30 cellular contexts compared by ENCODE assay signal in genomic region chr14:92737619-92738188, GRCh38. TPM values are rescaled to one million over a fixed set of nuclear protein-coding genes. Genes with fewer than 3 reads are reported as not detected.
DNase-seq lines count a peak whose midpoint lies in the region; ATAC-seq, FAIRE-seq and TF ChIP-seq lines count a peak whose summit lies in the region.
"Had no signal": no experiment of that assay in that cellular context is flagged by ENCODE, and none has a peak within 500 bp of the region (broad histone marks: within the 10 kb centered on the region; RNA-seq: fewer than 3 reads in every experiment).

No MANE protein-coding gene starts in this region.

- in situ Hi-C loops in HepG2 (cut with HindIII; ENCODE audit: extremely low pct_ligation_motif_present, low pct_unique_long_range_greater_than_20kb): no loop called here

- DNase-seq in HepG2 (ENCODE audit: low spot score) (no peak), right lobe of liver (no peak), T-helper 17 cell (no peak), mucosa of descending colon (no peak), dedifferentiated amniotic fluid mesenchymal stem cell (ENCODE audit: extremely low spot score) (no peak), NCI-H187 (lab: John Stamatoyannopoulos, UW) (no peak)
- DNase-seq in activated T-cell treated with anti-CD3 and anti-CD28 coated beads, Interleukin-2, amount 50 U/mL, for 4 hours: no peak
- DNase-seq: activated effector memory CD4-positive, alpha-beta T cell treated with anti-CD3 and anti-CD28 coated beads, Interleukin-2, amount 50 U/mL, for 16 hours; activated T-cell treated with anti-CD3 and anti-CD28 coated beads for 4 hours; BE2C; Caco-2; DMS79 treated with DMSO at 0.1 percent for 48 hours; effector CD8-positive, alpha-beta T cell; islet precursor cell; left ventricle myocardium superior; NCI-H1105 treated with DMSO at 0.1 percent for 48 hours; NCI-H2029; NCI-H226; SJCRH30; stimulated activated CD4-positive, alpha-beta T cell treated with anti-CD3 and anti-CD28 coated beads, Interleukin-1b, Interleukin-23, amount 100 ng/mL, for 48 hours; stimulated activated CD8-positive, alpha-beta memory T cell treated with anti-CD3 and anti-CD28 coated beads, Interleukin-4, amount 100 ng/mL, for 48 hours had no signal

- FAIRE-seq in HepG2 (lab: Jason Lieb, UNC): no peak
- FAIRE-seq: RCC 7860, TTC549 had no signal

- WGBS in HepG2 (ENCODE audit: low lambda C conversion rate): 92% methylated on average over 4 of the region's 4 CpGs
- WGBS in right lobe of liver (ENCODE audit: insufficient coverage, low coverage, low lambda C conversion rate, missing lambda C conversion rate): 85% methylated on average over 4 of the region's 4 CpGs

- intact Hi-C loops in HepG2 (cut with micrococcal nuclease; ENCODE audit: unreplicated experiment): no loop called here
- intact Hi-C loops in right lobe of liver (cut with DNase I): no loop called here
- intact Hi-C loops in mucosa of descending colon (cut with DNase I, micrococcal nuclease): no loop called here

- H3K9ac ChIP-seq in HepG2 (ENCODE audit: insufficient read depth, low read depth, low read length): no peak overlapping the region
- H3K9ac ChIP-seq: neural progenitor cell, parathyroid adenoma had no signal

- H3K4me3 Mint-ChIP-seq in T-helper 17 cell: no peak overlapping the region
- H3K4me3 Mint-ChIP-seq in activated T-cell treated with anti-CD3 and anti-CD28 coated beads, Interleukin-2, amount 50 U/mL, for 4 hours: no peak overlapping the region
- H3K4me3 Mint-ChIP-seq: brain, neural progenitor cell, type B pancreatic cell had no signal

- H3K36me3 ChIP-seq in HepG2 (replicated peaks in 1 of 2; ENCODE audit: control insufficient read depth in 1 of 2, insufficient read depth in 2 of 2, low read length in 2 of 2) (peaks cover 0 to 1% of the 10 kb centered on the region in 2 experiments; a peak in 3 of 5 replicates), right lobe of liver (peaks cover 0 to 11% (median 0%) of the 10 kb centered on the region in 4 donors), mucosa of descending colon (ENCODE audit: low read depth) (no peaks in the 10 kb centered on the region)
- H3K36me3 ChIP-seq: neural progenitor cell, SJCRH30 had no signal

- no peaks in the 10 kb centered on the region for H3K9me3 ChIP-seq in HepG2 (ENCODE audit: low read length)
- H3K9me3 ChIP-seq in right lobe of liver: no peaks in the 10 kb centered on the region
- H3K9me3 ChIP-seq in T-helper 17 cell (ENCODE audit: control insufficient read depth, low read length, poor library complexity, severe bottlenecking): no peaks in the 10 kb centered on the region
- H3K9me3 ChIP-seq in mucosa of descending colon: no peaks in the 10 kb centered on the region
- H3K9me3 ChIP-seq: BE2C, Caco-2, SJCRH30 had no signal

- CTCF ChIA-PET in HepG2 (lab: Yijun Ruan, JAX; ENCODE audit: low intra/inter-chr PET ratio, low total read pairs): no interaction called here

- TF ChIP-seq CTCF in HepG2 (CRISPR knock-in tag; IDR thresholded peaks at IDR 0.05): no peak
- no peak for TF ChIP-seq CTCF in right lobe of liver (IDR thresholded peaks at IDR 0.05)
- TF ChIP-seq CTCF in mucosa of descending colon (IDR thresholded peaks at IDR 0.05): no peak

- POLR2A ChIA-PET in HepG2 (lab: Yijun Ruan, JAX): interaction anchor here (1.0 kb wide), 1 partner anchor 11 kb away, joined by 3 read pairs; the partner anchor contains the start of gene LGMN

- H3K4me3 ChIP-seq in HepG2 (replicated peaks in 1 of 3; ENCODE audit: insufficient read depth in 1 of 3, low read depth in 2 of 3, low read length in 3 of 3) (no peak overlapping the region), right lobe of liver (no peak overlapping the region), mucosa of descending colon (no peak overlapping the region)
- H3K4me3 ChIP-seq: neural progenitor cell, SJCRH30, smooth muscle cell had no signal

- ATAC-seq in HepG2: no peak
- no peak for ATAC-seq in right lobe of liver
- no peak for ATAC-seq in T-helper 17 cell
- peak; percentile 43 for ATAC-seq in mucosa of descending colon
- no peak for ATAC-seq in GM21360 (IDR thresholded peaks at IDR 0.05; ENCODE audit: unreplicated experiment)
- no peak for ATAC-seq in activated T-cell treated with anti-CD3 and anti-CD28 coated beads, Interleukin-2, amount 50 U/mL, for 4 hours
- ATAC-seq: left ventricle myocardium superior had no signal

- peaks cover 2% of the 10 kb centered on the region for H3K79me2 ChIP-seq in HepG2 (ENCODE audit: insufficient read depth, low read length)

- H3K27ac ChIP-seq in HepG2 (ENCODE audit: extremely low read length, insufficient read depth, low read length): no peak overlapping the region
- no peak overlapping the region for H3K27ac ChIP-seq in right lobe of liver
- H3K27ac ChIP-seq: HL-60, neural progenitor cell, parathyroid adenoma, SJCRH30 had no signal

- peaks cover 6% of the 10 kb centered on the region for H3K4me1 Mint-ChIP-seq in T-helper 17 cell
- peaks cover 11% of the 10 kb centered on the region for H3K4me1 Mint-ChIP-seq in activated T-cell treated with anti-CD3 and anti-CD28 coated beads, Interleukin-2, amount 50 U/mL, for 4 hours (ENCODE audit: low read depth)
- H3K4me1 Mint-ChIP-seq: brain, neural progenitor cell had no signal

- H3K27ac Mint-ChIP-seq in T-helper 17 cell: peak overlapping the region; percentile 90
- H3K27ac Mint-ChIP-seq: brain, neural progenitor cell, type B pancreatic cell had no signal

- peaks cover 2% of the 10 kb centered on the region for H3K36me3 Mint-ChIP-seq in T-helper 17 cell (ENCODE audit: low read depth)
- no peaks in the 10 kb centered on the region for H3K36me3 Mint-ChIP-seq in activated T-cell treated with anti-CD3 and anti-CD28 coated beads, Interleukin-2, amount 50 U/mL, for 4 hours (ENCODE audit: insufficient read depth)

- TF ChIP-seq POLR2A in HepG2 (IDR thresholded peaks at IDR 0.05; ENCODE audit: insufficient read depth in 1 of 2, low read depth in 2 of 2, low read length in 2 of 2) (no peak), right lobe of liver (IDR thresholded peaks at IDR 0.05) (no peak)

- H2AFZ ChIP-seq in HepG2 (ENCODE audit: low read length): no peak overlapping the region
- H2AFZ ChIP-seq: neural progenitor cell, parathyroid adenoma had no signal

- no peak for TF ChIP-seq RAD21 in HepG2 (CRISPR knock-in tag; IDR thresholded peaks at IDR 0.05)

- no peak overlapping the region for H3K4me2 ChIP-seq in HepG2 (ENCODE audit: low read depth, low read length)
- H3K4me2 ChIP-seq: neural progenitor cell, smooth muscle cell had no signal

- TF ChIP-seq EP300 in HepG2 (IDR thresholded peaks at IDR 0.05; ENCODE audit: low read depth in 2 of 2, low read length in 2 of 2) (no peak), HepG2 (CRISPR knock-in tag; IDR thresholded peaks at IDR 0.05; ENCODE audit: borderline replicate concordance) (no peak)

- H4K20me1 ChIP-seq in HepG2 (ENCODE audit: insufficient read depth, low read length): no peaks in the 10 kb centered on the region

- H3K27me3 ChIP-seq in HepG2 (ENCODE audit: control insufficient read depth in 1 of 2, insufficient read depth in 2 of 2, low read length in 2 of 2) (no peaks in the 10 kb centered on the region), right lobe of liver (no peaks in the 10 kb centered on the region)
- H3K27me3 ChIP-seq: BE2C, neural progenitor cell, SJCRH30 had no signal

- H3K9me3 Mint-ChIP-seq in activated T-cell treated with anti-CD3 and anti-CD28 coated beads, Interleukin-2, amount 50 U/mL, for 4 hours: no peaks in the 10 kb centered on the region
- H3K9me3 Mint-ChIP-seq: neural progenitor cell, type B pancreatic cell had no signal

- H3K27me3 Mint-ChIP-seq in T-helper 17 cell: no peaks in the 10 kb centered on the region
- H3K27me3 Mint-ChIP-seq in activated T-cell treated with anti-CD3 and anti-CD28 coated beads, Interleukin-2, amount 50 U/mL, for 4 hours (ENCODE audit: low read depth): no peaks in the 10 kb centered on the region
- H3K27me3 Mint-ChIP-seq: brain, type B pancreatic cell had no signal

- no TSS peak for BruUV-seq in HepG2 (replicated peaks; lab: Mats Ljungman, UMichigan)

- H3K4me1 ChIP-seq in HepG2 (ENCODE audit: insufficient read depth, low read length): peaks cover 9% of the 10 kb centered on the region; the same call in 1 of the 2 replicates
- no peaks in the 10 kb centered on the region for H3K4me1 ChIP-seq in right lobe of liver
- peaks cover 13% of the 10 kb centered on the region for H3K4me1 ChIP-seq in mucosa of descending colon (ENCODE audit: low read depth)
- H3K4me1 ChIP-seq: BE2C, neural progenitor cell, SJCRH30 had no signal

RNA-seq across cellular contexts. Expression of gene LGMN, which starts 10.7 kb away (rescaled TPM):
- total RNA-seq in HepG2 (2016; rRNA removed; fragmentation: Illumina TruSeq; extraction: Trizol): 10.4 and 28.9 TPM in 2 replicates
- total RNA-seq in HepG2 (2016; cell fraction: cytosol; rRNA removed; fragmentation: Illumina TruSeq; extraction: Trizol; ENCODE audit: low read depth): 3.0 and 5.2 TPM in 2 replicates
- 10.1 and 29.2 TPM in 2 replicates for total RNA-seq in HepG2 (2016; cell fraction: insoluble cytoplasmic fraction; rRNA removed; fragmentation: Illumina TruSeq; extraction: Trizol)
- 6.4 and 6.6 TPM in 2 replicates for total RNA-seq in HepG2 (2016; cell fraction: membrane; rRNA removed; fragmentation: Illumina TruSeq; extraction: Trizol)
- total RNA-seq in HepG2 (2016; cell fraction: nucleus; rRNA removed; fragmentation: Illumina TruSeq; extraction: Trizol): 26.8 and 34.0 TPM in 2 replicates
- polyA plus RNA-seq in HepG2 (2011; rRNA removed): 76.4 and 83.6 TPM in 2 replicates
- polyA plus RNA-seq in HepG2 (2011; cell fraction: cytosol; rRNA removed): 76.0 and 85.2 TPM in 2 replicates
- polyA plus RNA-seq in HepG2 (2011; cell fraction: nucleus; rRNA removed): 50.5 and 61.9 TPM in 2 replicates
- polyA plus RNA-seq in HepG2 (2012): 45.0 and 57.9 TPM in 2 replicates
- 3.5 and 4.0 TPM in 2 replicates for polyA plus RNA-seq in HepG2 (2016; cell fraction: cytosol; fragmentation: Illumina TruSeq; extraction: Trizol; ENCODE audit: low read depth)
- polyA plus RNA-seq in HepG2 (2016; cell fraction: insoluble cytoplasmic fraction; fragmentation: Illumina TruSeq; extraction: Trizol; ENCODE audit: low read depth): 12.3 and 12.9 TPM in 2 replicates
- 4.3 and 4.4 TPM in 2 replicates for polyA plus RNA-seq in HepG2 (2016; cell fraction: membrane; fragmentation: Illumina TruSeq; extraction: Trizol; ENCODE audit: low read depth)
- 46.4 and 49.9 TPM in 2 replicates for polyA plus RNA-seq in HepG2 (2016; cell fraction: nucleus; fragmentation: Illumina TruSeq; extraction: Trizol; ENCODE audit: insufficient read depth, low read depth)
- 30.5 and 33.0 TPM in 2 replicates for polyA minus RNA-seq in HepG2 (2011; rRNA and poly(A)+ RNA removed; ENCODE audit: low replicate concordance)
- 17.5 and 19.4 TPM in 2 replicates for polyA minus RNA-seq in HepG2 (2011; cell fraction: cytosol; rRNA and poly(A)+ RNA removed)
- 14.9 and 23.0 TPM in 2 replicates for polyA minus RNA-seq in HepG2 (2011; cell fraction: nucleus; rRNA and poly(A)+ RNA removed)
- total RNA-seq in right lobe of liver: 100 to 1,000 TPM in 1 of 6 experiments, 10 to 100 TPM in 5; 39.6 to 111 (median 49.3) TPM
- 1 to 10 TPM; 5.2 to 8.3 TPM for total RNA-seq in T-helper 17 cell
- 100 to 1,000 TPM in 1 of 3 donors, 10 to 100 TPM in 2; 86.8 to 103 (median 94.3) TPM for total RNA-seq in mucosa of descending colon
- total RNA-seq in activated T-cell treated with anti-CD3 and anti-CD28 coated beads, Interleukin-2, amount 50 U/mL, for 4 hours: 1 to 10 TPM; 2.9 to 4.8 (median 3.3) TPM

RNA-seq across cellular contexts. Expression of gene GOLGA5, which starts 56.4 kb away (rescaled TPM):
- total RNA-seq in HepG2 (2016; rRNA removed; fragmentation: Illumina TruSeq; extraction: Trizol): 40.0 and 54.6 TPM in 2 replicates
- total RNA-seq in HepG2 (2016; cell fraction: cytosol; rRNA removed; fragmentation: Illumina TruSeq; extraction: Trizol; ENCODE audit: low read depth): 18.6 and 23.9 TPM in 2 replicates
- total RNA-seq in HepG2 (2016; cell fraction: insoluble cytoplasmic fraction; rRNA removed; fragmentation: Illumina TruSeq; extraction: Trizol): 38.1 and 54.7 TPM in 2 replicates
- total RNA-seq in HepG2 (2016; cell fraction: membrane; rRNA removed; fragmentation: Illumina TruSeq; extraction: Trizol): 41.5 and 47.7 TPM in 2 replicates
- 21.9 and 23.1 TPM in 2 replicates for total RNA-seq in HepG2 (2016; cell fraction: nucleus; rRNA removed; fragmentation: Illumina TruSeq; extraction: Trizol)
- polyA plus RNA-seq in HepG2 (2011; rRNA removed): 25.7 and 31.0 TPM in 2 replicates
- 16.9 and 24.2 TPM in 2 replicates for polyA plus RNA-seq in HepG2 (2011; cell fraction: cytosol; rRNA removed)
- polyA plus RNA-seq in HepG2 (2011; cell fraction: nucleus; rRNA removed): 9.2 and 10.4 TPM in 2 replicates
- 27.9 and 42.1 TPM in 2 replicates for polyA plus RNA-seq in HepG2 (2012)
- 13.0 and 14.4 TPM in 2 replicates for polyA plus RNA-seq in HepG2 (2016; cell fraction: cytosol; fragmentation: Illumina TruSeq; extraction: Trizol; ENCODE audit: low read depth)
- 51.6 and 52.3 TPM in 2 replicates for polyA plus RNA-seq in HepG2 (2016; cell fraction: insoluble cytoplasmic fraction; fragmentation: Illumina TruSeq; extraction: Trizol; ENCODE audit: low read depth)
- 30.5 and 32.1 TPM in 2 replicates for polyA plus RNA-seq in HepG2 (2016; cell fraction: membrane; fragmentation: Illumina TruSeq; extraction: Trizol; ENCODE audit: low read depth)
- polyA plus RNA-seq in HepG2 (2016; cell fraction: nucleus; fragmentation: Illumina TruSeq; extraction: Trizol; ENCODE audit: insufficient read depth, low read depth): 28.4 and 29.6 TPM in 2 replicates
- polyA minus RNA-seq in HepG2 (2011; rRNA and poly(A)+ RNA removed; ENCODE audit: low replicate concordance): 9.6 and 9.8 TPM in 2 replicates
- polyA minus RNA-seq in HepG2 (2011; cell fraction: cytosol; rRNA and poly(A)+ RNA removed): 19.8 and 26.8 TPM in 2 replicates
- 27.6 and 40.0 TPM in 2 replicates for polyA minus RNA-seq in HepG2 (2011; cell fraction: nucleus; rRNA and poly(A)+ RNA removed)
- 10 to 100 TPM; 20.0 to 35.6 (median 28.8) TPM for total RNA-seq in right lobe of liver
- total RNA-seq in T-helper 17 cell: 10 to 100 TPM; 12.0 to 12.4 TPM
- total RNA-seq in mucosa of descending colon: 10 to 100 TPM; 33.8 to 40.0 (median 39.2) TPM
- 10 to 100 TPM; 12.8 to 16.5 (median 16.4) TPM for total RNA-seq in activated T-cell treated with anti-CD3 and anti-CD28 coated beads, Interleukin-2, amount 50 U/mL, for 4 hours
